ENCODE assay signal across 1 cellular context in the genomic region with DNA sequence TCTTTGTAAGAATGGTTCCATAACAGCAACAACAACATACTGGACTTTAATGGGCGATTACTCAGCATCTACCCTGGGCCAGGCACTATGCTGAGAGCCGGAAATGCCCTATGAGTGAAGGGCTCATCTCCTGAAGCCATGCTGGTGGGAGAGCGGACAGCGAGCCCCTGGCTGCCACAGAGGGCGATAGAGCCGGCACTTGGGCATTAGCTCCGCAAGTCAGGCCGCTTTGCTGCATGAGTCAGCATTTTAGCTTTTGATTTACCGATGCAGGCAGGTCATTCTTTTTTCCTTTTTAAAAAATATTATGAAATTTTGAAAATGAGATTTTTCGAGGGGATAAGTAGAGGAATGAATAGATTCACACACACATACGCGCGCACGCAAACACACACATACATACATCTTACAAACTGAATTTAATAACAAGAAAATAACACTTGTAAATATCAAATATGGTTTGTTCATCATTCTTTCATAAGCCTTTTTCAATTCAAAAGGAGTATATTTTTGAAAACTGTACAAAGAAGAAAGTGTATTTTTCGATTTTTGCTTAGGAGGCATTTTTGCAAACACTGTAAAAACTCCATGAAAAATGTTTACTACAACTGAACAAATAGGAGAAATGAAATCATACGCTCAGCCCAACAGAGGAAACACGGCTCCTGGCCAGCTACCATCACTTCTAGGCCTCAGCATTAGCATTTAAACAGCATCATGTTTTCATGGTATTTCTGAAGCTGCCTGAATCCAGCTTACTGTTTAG.
TF ChIP-seq lines count a peak whose summit lies in the region.

No MANE protein-coding gene starts in this region.

TF ChIP-seq in K562, 482 proteins besides CTCF, POLR2A, EP300 and RAD21:
- TF ChIP-seq ZNF143 (CRISPR knock-in tag; IDR thresholded peaks at IDR 0.05) (no peak), PTRF (tag; IDR thresholded peaks at IDR 0.05) (no peak), C11orf30 (IDR thresholded peaks at IDR 0.05; ENCODE audit: low read depth) (0 out of 2 replicates have a peak, but pooled peaks have one; percentile 5), HDAC3 (IDR thresholded peaks at IDR 0.05; ENCODE audit: borderline replicate concordance, partially characterized antibody) (no peak), HDGF (IDR thresholded peaks at IDR 0.05) (no peak), NFE2 (IDR thresholded peaks at IDR 0.05; ENCODE audit: low read depth) (peak; percentile 17; the same call in 1 of the 2 replicates), ZKSCAN1 (IDR thresholded peaks at IDR 0.05; ENCODE audit: low read depth, low read length) (no peak), ZNF316 (IDR thresholded peaks at IDR 0.05) (0 out of 2 replicates have a peak, but pooled peaks have one; percentile 25)
